9 cellular contexts compared by ENCODE assay signal in genomic region chr5:113510836-113511451, GRCh38. TPM values are rescaled to one million over a fixed set of nuclear protein-coding genes. Genes with fewer than 3 reads are reported as not detected.
DNase-seq lines count a peak whose midpoint lies in the region; ATAC-seq, FAIRE-seq and TF ChIP-seq lines count a peak whose summit lies in the region.
"Had no signal": no experiment of that assay in that cellular context is flagged by ENCODE, and none has a peak within 500 bp of the region (broad histone marks: within the 10 kb centered on the region; RNA-seq: fewer than 3 reads in every experiment).

No MANE protein-coding gene starts in this region.

- H3K4me1 Mint-ChIP-seq in stimulated activated naive B cell treated with anti-CD40 and anti-IgM and Interleukin-4, amounts not matched to agents 10 μg/mL and 1 μg/mL and 100 μg/mL, for 72 hours, result peaks cover 6 to 18% of the 10 kb centered on the region in 2 donors

- in situ Hi-C loops in K562 (cut with MboI), result no loop called here

- TF ChIP-seq CTCF in GM12873 (IDR thresholded peaks at IDR 0.05; ENCODE audit: insufficient read depth, low read depth, low read length, missing control alignments) (peak; percentile 30), MM.1S (IDR thresholded peaks at IDR 0.05; ENCODE audit: low read length) (peak; percentile 58), K562 (IDR thresholded peaks at IDR 0.05 in 2 of 3, conservative IDR thresholded peaks at IDR 0.05 in 1 of 3; ENCODE audit: insufficient read depth in 2 of 3, low read depth in 1 of 3, low read length in 3 of 3) (peak in 2 of 3 experiments; percentile 16 to 70; a peak in 3 of 6 replicates), osteoblast (IDR thresholded peaks at IDR 0.05; ENCODE audit: extremely low read depth, low read depth, low read length) (peak; percentile 59)

- POLR2A ChIA-PET in K562 (lab: Yijun Ruan, JAX), result no interaction called here

- H3K9ac ChIP-seq in MM.1S (ENCODE audit: low read length) (no peak overlapping the region), K562 (ENCODE audit: insufficient read depth in 1 of 2, low read depth in 2 of 2, low read length in 2 of 2) (no peak overlapping the region)

- H3K79me2 ChIP-seq in MM.1S (ENCODE audit: low read length), result peaks cover 23% of the 10 kb centered on the region
- H3K79me2 ChIP-seq in K562 (ENCODE audit: control insufficient read depth, insufficient read depth, low read length), result peaks cover 30% of the 10 kb centered on the region
- peaks cover 29% of the 10 kb centered on the region for H3K79me2 ChIP-seq in osteoblast (ENCODE audit: insufficient read depth, low read length)

- CTCF ChIA-PET in K562 (lab: Yijun Ruan, JAX; ENCODE audit: low intra/inter-chr PET ratio), result interaction anchor here (2.2 kb wide), 1 partner anchor 132 kb away, joined by 10 read pairs; no protein-coding TSS in a partner anchor

- no peak overlapping the region for H3K4me3 Mint-ChIP-seq in stimulated activated naive B cell treated with anti-CD40 and anti-IgM and Interleukin-4, amounts not matched to agents 10 μg/mL and 1 μg/mL and 100 μg/mL, for 72 hours

- no peaks in the 10 kb centered on the region for H3K9me1 ChIP-seq in K562 (ENCODE audit: control insufficient read depth, insufficient read depth, low read length)

- H3K4me2 ChIP-seq in MM.1S (ENCODE audit: low read depth, low read length), result no peak overlapping the region
- no peak overlapping the region for H3K4me2 ChIP-seq in K562 (ENCODE audit: insufficient read depth, low read length)
- H3K4me2 ChIP-seq in osteoblast (ENCODE audit: insufficient read depth, low read length), result no peak overlapping the region

- H3K4me1 ChIP-seq in MM.1S (ENCODE audit: low read length), result peaks cover 5% of the 10 kb centered on the region; the same call in 1 of the 2 replicates
- H3K4me1 ChIP-seq in K562 (replicated peaks in 1 of 2; ENCODE audit: control insufficient read depth in 2 of 2, insufficient read depth in 2 of 2, low read length in 2 of 2), result peaks cover 0 to 6% of the 10 kb centered on the region in 2 experiments; a peak in 2 of 5 replicates
- H3K4me1 ChIP-seq in osteoblast (ENCODE audit: insufficient read depth, low read length), result peaks cover 11% of the 10 kb centered on the region

- no peak for TF ChIP-seq POLR2A in K562 (conservative IDR thresholded peaks at IDR 0.05)

- H3K9me3 Mint-ChIP-seq in stimulated activated naive B cell treated with anti-CD40 and anti-IgM and Interleukin-4, amounts not matched to agents 10 μg/mL and 1 μg/mL and 100 μg/mL, for 72 hours, result no peaks in the 10 kb centered on the region

- no peak overlapping the region for H3K27ac ChIP-seq in MM.1S (ENCODE audit: low read length)
- H3K27ac ChIP-seq in K562 (ENCODE audit: extremely low read depth, low read depth, low read length), result no peak overlapping the region
- no peak overlapping the region for H3K27ac ChIP-seq in osteoblast (ENCODE audit: low read depth, low read length)
- H3K27ac ChIP-seq: neutrophil had no signal

- intact Hi-C loops in K562 (cut with micrococcal nuclease), result loop anchor here (2.0 to 5.0 kb wide), 3 partner anchors 96 to 514 kb away; no protein-coding TSS in a partner anchor

- H3K36me3 ChIP-seq in MM.1S (replicated peaks; ENCODE audit: insufficient read depth, low read length) (no peaks in the 10 kb centered on the region), K562 (ENCODE audit: control insufficient read depth, insufficient read depth, low read length) (peaks cover 7% of the 10 kb centered on the region), osteoblast (ENCODE audit: insufficient read depth, low read length) (no peaks in the 10 kb centered on the region)
- H3K36me3 ChIP-seq: neutrophil had no signal

- no peak for TF ChIP-seq EP300 in K562 (IDR thresholded peaks at IDR 0.05; ENCODE audit: low read length)

- peak; percentile 47 to 81 for TF ChIP-seq RAD21 in K562 (CRISPR knock-in tag; conservative IDR thresholded peaks at IDR 0.05 in 1 of 2, IDR thresholded peaks at IDR 0.05 in 1 of 2)

- H4K20me1 ChIP-seq in MM.1S (ENCODE audit: insufficient read depth, low read length) (no peaks in the 10 kb centered on the region), K562 (replicated peaks; ENCODE audit: control insufficient read depth, insufficient read depth, low read length) (no peaks in the 10 kb centered on the region), osteoblast (ENCODE audit: insufficient read depth, low read length) (peaks cover 4% of the 10 kb centered on the region)

- no peak overlapping the region for H2AFZ ChIP-seq in MM.1S (ENCODE audit: low read length)
- H2AFZ ChIP-seq in K562 (ENCODE audit: low read depth, low read length), result no peak overlapping the region
- H2AFZ ChIP-seq in osteoblast (ENCODE audit: low read length), result no peak overlapping the region

- H3K27me3 ChIP-seq in MM.1S (replicated peaks; ENCODE audit: insufficient read depth, low read length) (no peaks in the 10 kb centered on the region), K562 (ENCODE audit: control insufficient read depth in 2 of 2, insufficient read depth in 2 of 2, low read length in 2 of 2) (no peaks in the 10 kb centered on the region; a peak in 1 of 5 replicates), osteoblast (ENCODE audit: insufficient read depth, low read length) (peaks cover 5% of the 10 kb centered on the region)

- ATAC-seq in K562, result no peak
- no peak for ATAC-seq in stimulated activated naive B cell treated with anti-CD40 and anti-IgM and Interleukin-4, amounts not matched to agents 10 μg/mL and 1 μg/mL and 100 μg/mL, for 72 hours (replicated peaks)

- WGBS in K562 (ENCODE audit: insufficient coverage, low coverage, missing lambda C conversion rate), result 20% methylated on average over 6 of the region's 6 CpGs

- H3K4me3 ChIP-seq in MM.1S (ENCODE audit: low read length), result no peak overlapping the region
- H3K4me3 ChIP-seq in K562, result no peak overlapping the region
- no peak overlapping the region for H3K4me3 ChIP-seq in osteoblast (ENCODE audit: insufficient read depth, low read length)

- H3K27me3 Mint-ChIP-seq in stimulated activated naive B cell treated with anti-CD40 and anti-IgM and Interleukin-4, amounts not matched to agents 10 μg/mL and 1 μg/mL and 100 μg/mL, for 72 hours, result peaks cover 20 to 23% of the 10 kb centered on the region in 2 donors

- H3K36me3 Mint-ChIP-seq in stimulated activated naive B cell treated with anti-CD40 and anti-IgM and Interleukin-4, amounts not matched to agents 10 μg/mL and 1 μg/mL and 100 μg/mL, for 72 hours, result peaks cover 3 to 5% of the 10 kb centered on the region in 2 donors

- FAIRE-seq in K562 (lab: Jason Lieb, UNC), result no peak

- no TSS peak for BruUV-seq in K562 (replicated peaks; lab: Mats Ljungman, UMichigan)

- H3K9me2 ChIP-seq in MM.1S (replicated peaks; ENCODE audit: insufficient read depth, low read length), result no peaks in the 10 kb centered on the region

- peak; percentile 65 for DNase-seq in MM.1S
- peak in 1 of 4 experiments; percentile 23 for DNase-seq in K562 (ENCODE audit: extremely low read depth in 1 of 4, low spot score in 3 of 4)
- no peak for DNase-seq in osteoblast (ENCODE audit: insufficient read length, low spot score, missing footprints)
- DNase-seq in stimulated activated naive B cell treated with anti-CD40 and anti-IgM and Interleukin-4, amounts not matched to agents 10 μg/mL and 1 μg/mL and 100 μg/mL, for 72 hours, result no peak
- no peak for DNase-seq in cerebellar cortex (ENCODE audit: low spot score)
- DNase-seq in amygdala (lab: John Stamatoyannopoulos, UW), result no peak
- DNase-seq in activated gamma-delta T cell (lab: John Stamatoyannopoulos, UW), result no peak

- no peaks in the 10 kb centered on the region for H3F3A ChIP-seq in MM.1S (ENCODE audit: insufficient read depth, low read length)

- no peak overlapping the region for H3K27ac Mint-ChIP-seq in stimulated activated naive B cell treated with anti-CD40 and anti-IgM and Interleukin-4, amounts not matched to agents 10 μg/mL and 1 μg/mL and 100 μg/mL, for 72 hours

- H3K9me3 ChIP-seq in MM.1S (replicated peaks; ENCODE audit: insufficient read depth, low read length) (no peaks in the 10 kb centered on the region), K562 (replicated peaks; ENCODE audit: control insufficient read depth, insufficient read depth, low read depth, low read length) (peaks cover 5% of the 10 kb centered on the region), osteoblast (ENCODE audit: low read depth, low read length) (no peaks in the 10 kb centered on the region)
- H3K9me3 ChIP-seq: neutrophil had no signal

RNA-seq across cellular contexts. Expression of gene YTHDC2, which starts 2.5 kb away (rescaled TPM):
- total RNA-seq in K562 (2011; cell fraction: chromatin; rRNA removed; ENCODE audit: low replicate concordance), result 23.4 and 114 TPM in 2 replicates
- total RNA-seq in K562 (2011; cell fraction: nucleolus; rRNA removed), result 17.3 and 19.3 TPM in 2 replicates
- 26.2 and 27.1 TPM in 2 replicates for total RNA-seq in K562 (2011; cell fraction: nucleoplasm; rRNA removed)
- total RNA-seq in K562 (2014; rRNA removed), result 14.5 and 18.4 TPM in 2 replicates
- total RNA-seq in K562 (2014; rRNA removed; fragmentation: Illumina TruSeq; extraction: Trizol), result 21.3 and 21.6 TPM in 2 replicates
- total RNA-seq in K562 (2015; rRNA removed; fragmentation: Illumina TruSeq; extraction: Trizol), result 17.0 and 17.9 TPM in 2 replicates
- total RNA-seq in K562 (2021), result 20.0 and 20.3 TPM in 2 replicates
- polyA plus RNA-seq in K562 (2011; rRNA removed), result 11.7 and 15.6 TPM in 2 replicates
- 2.5 and 4.2 TPM in 2 replicates for polyA plus RNA-seq in K562 (2011; cell fraction: cytosol; rRNA removed)
- polyA plus RNA-seq in K562 (2011; cell fraction: nucleus; rRNA removed), result 16.5 and 18.9 TPM in 2 replicates
- 9.9 and 10.4 TPM in 2 replicates for polyA plus RNA-seq in K562 (2012)
- polyA plus RNA-seq in K562 (2014; fragmentation: Illumina TruSeq; extraction: Trizol), result 15.2 and 15.9 TPM in 2 replicates
- 1 to 10 TPM; 2.7 to 5.1 TPM for polyA plus RNA-seq in K562 (2014; fragmentation: Nextera tagmentation; extraction: Ambion mirVana)
- polyA plus RNA-seq in K562 (2014; rRNA removed), result 14.0 and 16.0 TPM in 2 replicates
- 39.6 and 52.6 TPM in 2 replicates for polyA minus RNA-seq in K562 (2011; rRNA and poly(A)+ RNA removed)
- polyA minus RNA-seq in K562 (2011; cell fraction: cytosol; rRNA and poly(A)+ RNA removed), result 9.2 and 9.6 TPM in 2 replicates
- polyA minus RNA-seq in K562 (2011; cell fraction: nucleus; rRNA and poly(A)+ RNA removed), result 43.6 and 46.3 TPM in 2 replicates
- total RNA-seq in osteoblast, result 26.8 and 32.6 TPM in 2 replicates

RNA-seq across cellular contexts. Expression of gene MCC, which starts 22.7 kb away (rescaled TPM):
- 0.05 TPM in 1 of 2 replicates, not detected in the other for total RNA-seq in K562 (2011; cell fraction: chromatin; rRNA removed; ENCODE audit: low replicate concordance)
- 0.13 TPM in 1 of 2 replicates, not detected in the other for total RNA-seq in K562 (2011; cell fraction: nucleolus; rRNA removed)
- 0.15 TPM in 1 of 2 replicates, not detected in the other for total RNA-seq in K562 (2011; cell fraction: nucleoplasm; rRNA removed)
- total RNA-seq in K562 (2014; rRNA removed), result 0.04 TPM in 1 of 2 replicates, not detected in the other
- 0.04 and 0.06 TPM in 2 replicates for total RNA-seq in K562 (2014; rRNA removed; fragmentation: Illumina TruSeq; extraction: Trizol)
- 0.04 TPM in 1 of 2 replicates, not detected in the other for total RNA-seq in K562 (2015; rRNA removed; fragmentation: Illumina TruSeq; extraction: Trizol)
- total RNA-seq in K562 (2021), result 0.07 and 0.18 TPM in 2 replicates
- 0.01 and 0.06 TPM in 2 replicates for polyA plus RNA-seq in K562 (2011; rRNA removed)
- polyA plus RNA-seq in K562 (2011; cell fraction: cytosol; rRNA removed), result under 0.01 and 0.03 TPM in 2 replicates
- not detected in 2 replicates for polyA plus RNA-seq in K562 (2011; cell fraction: nucleus; rRNA removed)
- polyA plus RNA-seq in K562 (2012), result 0.08 and 0.11 TPM in 2 replicates
- polyA plus RNA-seq in K562 (2014; fragmentation: Illumina TruSeq; extraction: Trizol), result 0.03 and 0.07 TPM in 2 replicates
- polyA plus RNA-seq in K562 (2014; fragmentation: Nextera tagmentation; extraction: Ambion mirVana), result under 1 TPM; 0.06 to 0.24 TPM
- 0.04 and 0.05 TPM in 2 replicates for polyA plus RNA-seq in K562 (2014; rRNA removed)
- 0.03 and 0.04 TPM in 2 replicates for polyA minus RNA-seq in K562 (2011; rRNA and poly(A)+ RNA removed)
- not detected in 2 replicates for polyA minus RNA-seq in K562 (2011; cell fraction: cytosol; rRNA and poly(A)+ RNA removed)
- 0.27 TPM in 1 of 2 replicates, not detected in the other for polyA minus RNA-seq in K562 (2011; cell fraction: nucleus; rRNA and poly(A)+ RNA removed)
- 40.1 and 45.6 TPM in 2 replicates for total RNA-seq in osteoblast

Comparison
In these comparisons a context has a peak if more than half of its experiments do, and no peak if none do; other contexts are left out.
1. RNA of gene MCC, which starts 22.7 kb away (total RNA-seq): 40.1 to 45.6 TPM in osteoblast; 0.04 to 0.18 TPM in K562; every median in the first group is over 10 times any median in the second.
2. Peak in every context shown above with its lines, with median percentiles within 50 percentile points of each other: CTCF ChIP-seq.